Comparison of ENCODE assay signal across 8 cellular contexts in the genomic region with DNA sequence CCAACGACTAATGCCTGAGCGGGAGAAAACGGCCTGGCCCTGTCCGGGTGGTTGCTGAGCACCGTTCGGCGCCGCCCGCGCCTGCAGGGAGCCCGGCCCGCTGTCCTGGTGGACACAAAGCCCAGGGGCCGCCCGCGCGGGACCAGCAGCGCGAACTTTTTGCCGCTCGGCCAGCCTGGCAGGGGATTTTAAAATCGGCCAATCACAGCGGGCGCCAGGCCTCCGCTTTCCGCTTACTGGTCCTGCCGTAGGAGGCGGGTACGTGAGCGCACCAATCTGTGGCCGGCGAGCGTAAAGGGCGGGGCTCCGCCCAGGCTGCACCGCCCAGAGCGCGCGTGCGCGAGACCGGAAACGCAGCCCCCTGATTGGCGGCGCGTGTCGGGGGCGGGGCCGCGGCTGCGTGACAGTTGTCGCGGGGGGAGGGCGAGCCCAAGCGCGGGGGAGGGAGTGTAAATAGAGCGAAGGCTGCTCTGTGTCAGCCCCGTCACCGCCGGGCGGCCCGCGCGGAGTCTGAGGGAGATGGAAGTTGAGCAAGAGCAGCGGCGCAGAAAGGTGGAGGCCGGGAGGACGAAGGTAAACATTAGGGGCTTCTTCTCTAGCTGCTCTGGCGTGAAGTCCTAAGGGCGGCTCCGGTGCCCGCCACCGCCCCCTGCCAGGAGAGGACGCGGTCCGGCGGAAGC. TPM values are rescaled to one million over a fixed set of nuclear protein-coding genes. Genes with fewer than 3 reads are reported as not detected.
DNase-seq lines count a peak whose midpoint lies in the region; ATAC-seq and TF ChIP-seq lines count a peak whose summit lies in the region.

Gene C21orf58 (minus strand): TSS at position 161 of the 680 bp plus-strand sequence. CDS start 1,132 bp downstream, outside the sequence.
A gene with protein sequence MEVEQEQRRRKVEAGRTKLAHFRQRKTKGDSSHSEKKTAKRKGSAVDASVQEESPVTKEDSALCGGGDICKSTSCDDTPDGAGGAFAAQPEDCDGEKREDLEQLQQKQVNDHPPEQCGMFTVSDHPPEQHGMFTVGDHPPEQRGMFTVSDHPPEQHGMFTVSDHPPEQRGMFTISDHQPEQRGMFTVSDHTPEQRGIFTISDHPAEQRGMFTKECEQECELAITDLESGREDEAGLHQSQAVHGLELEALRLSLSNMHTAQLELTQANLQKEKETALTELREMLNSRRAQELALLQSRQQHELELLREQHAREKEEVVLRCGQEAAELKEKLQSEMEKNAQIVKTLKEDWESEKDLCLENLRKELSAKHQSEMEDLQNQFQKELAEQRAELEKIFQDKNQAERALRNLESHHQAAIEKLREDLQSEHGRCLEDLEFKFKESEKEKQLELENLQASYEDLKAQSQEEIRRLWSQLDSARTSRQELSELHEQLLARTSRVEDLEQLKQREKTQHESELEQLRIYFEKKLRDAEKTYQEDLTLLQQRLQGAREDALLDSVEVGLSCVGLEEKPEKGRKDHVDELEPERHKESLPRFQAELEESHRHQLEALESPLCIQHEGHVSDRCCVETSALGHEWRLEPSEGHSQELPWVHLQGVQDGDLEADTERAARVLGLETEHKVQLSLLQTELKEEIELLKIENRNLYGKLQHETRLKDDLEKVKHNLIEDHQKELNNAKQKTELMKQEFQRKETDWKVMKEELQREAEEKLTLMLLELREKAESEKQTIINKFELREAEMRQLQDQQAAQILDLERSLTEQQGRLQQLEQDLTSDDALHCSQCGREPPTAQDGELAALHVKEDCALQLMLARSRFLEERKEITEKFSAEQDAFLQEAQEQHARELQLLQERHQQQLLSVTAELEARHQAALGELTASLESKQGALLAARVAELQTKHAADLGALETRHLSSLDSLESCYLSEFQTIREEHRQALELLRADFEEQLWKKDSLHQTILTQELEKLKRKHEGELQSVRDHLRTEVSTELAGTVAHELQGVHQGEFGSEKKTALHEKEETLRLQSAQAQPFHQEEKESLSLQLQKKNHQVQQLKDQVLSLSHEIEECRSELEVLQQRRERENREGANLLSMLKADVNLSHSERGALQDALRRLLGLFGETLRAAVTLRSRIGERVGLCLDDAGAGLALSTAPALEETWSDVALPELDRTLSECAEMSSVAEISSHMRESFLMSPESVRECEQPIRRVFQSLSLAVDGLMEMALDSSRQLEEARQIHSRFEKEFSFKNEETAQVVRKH (N-terminal part only) (plus strand): TSS at position 447 of the 680 bp plus-strand sequence. CDS start 73 bp downstream, at position 520.

- DNase-seq in AG04450 (ENCODE audit: low read depth, low spot score) (peak; percentile 95), NCI-H2227 (lab: John Stamatoyannopoulos, UW; ENCODE audit: unreplicated experiment) (peak; percentile 99), breast epithelium (ENCODE audit: low spot score in 2 of 2) (peak; percentile 97 to 98), iPS-NIHi11 (ENCODE audit: low spot score) (peak; percentile 98)

- ATAC-seq in GM18909 (IDR thresholded peaks at IDR 0.05; ENCODE audit: poor library complexity, unreplicated experiment) = peak; percentile 81
- ATAC-seq in HG03159 (IDR thresholded peaks at IDR 0.05; ENCODE audit: unreplicated experiment) = peak; percentile 74

- intact Hi-C loops in breast epithelium (cut with DNase I; ENCODE audit: low total_unique reads) = no loop called here

- H3K27ac ChIP-seq in AG04450 (ENCODE audit: low read depth, low read length) = peak within 1 kb of the TSS; percentile 94
- peak within 1 kb of the TSS; percentile 99 for H3K27ac ChIP-seq in VCaP
- H3K27ac ChIP-seq in breast epithelium = peak within 1 kb of the TSS; percentile 95 to 96
- H3K27ac ChIP-seq in skin epidermis = peak within 1 kb of the TSS; percentile 79 to 96 (median 92)

- POLR2A ChIA-PET in AG04450 (lab: Yijun Ruan, JAX) = interaction anchor here (1.8 kb wide), 1 partner anchor 39 kb away, joined by 6 read pairs; the partner anchor contains the start of gene MCM3AP

- peaks cover 3 to 11% of the 10 kb centered on the region in 2 donors for H3K4me1 ChIP-seq in breast epithelium

- H3K27me3 ChIP-seq in AG04450 (ENCODE audit: control insufficient read depth, insufficient read depth, low read length) = no peaks in the 10 kb centered on the region
- H3K27me3 ChIP-seq in breast epithelium = no peaks in the 10 kb centered on the region

- TF ChIP-seq POLR2A in breast epithelium (IDR thresholded peaks at IDR 0.05) = no peak

- peak within 1 kb of the TSS; percentile 95 for H3K4me3 ChIP-seq in AG04450 (ENCODE audit: low read depth, low read length)
- H3K4me3 ChIP-seq in breast epithelium = peak within 1 kb of the TSS; percentile 76 to 98 (median 80)
- peak within 1 kb of the TSS; percentile 84 to 100 (median 96) for H3K4me3 ChIP-seq in skin epidermis

- TF ChIP-seq CTCF in AG04450 (IDR thresholded peaks at IDR 0.05; ENCODE audit: low read depth, low read length) (no peak), VCaP (conservative IDR thresholded peaks at IDR 0.05) (no peak), breast epithelium (IDR thresholded peaks at IDR 0.05) (no peak)

- CTCF ChIA-PET in AG04450 (lab: Charles Lee) = no interaction called here

- H3K36me3 ChIP-seq in breast epithelium = no peaks in the 10 kb centered on the region

- H3K9me3 ChIP-seq in AG04450 (ENCODE audit: control insufficient read depth, insufficient read depth, low read length) (peaks cover 2% of the 10 kb centered on the region; the same call in 1 of the 2 replicates), breast epithelium (no peaks in the 10 kb centered on the region)

RNA-seq across cellular contexts. Expression of gene C21orf58, which starts in this region (rescaled TPM):
- 1.2 TPM in 2 replicates for polyA plus RNA-seq in AG04450 (2011; rRNA removed)
- polyA minus RNA-seq in AG04450 (2011; rRNA and poly(A)+ RNA removed) = 4.2 and 4.4 TPM in 2 replicates
- 1 to 10 TPM in 2 of 3 donors, under 1 TPM in 1; 0.96 to 2.9 (median 2.6) TPM for total RNA-seq in breast epithelium

RNA-seq across cellular contexts. Expression of the second gene that starts in this region (rescaled TPM):
- polyA plus RNA-seq in AG04450 (2011; rRNA removed) = 8.5 and 8.8 TPM in 2 replicates
- polyA minus RNA-seq in AG04450 (2011; rRNA and poly(A)+ RNA removed) = 16.1 and 19.0 TPM in 2 replicates
- 10 to 100 TPM; 25.2 to 31.0 (median 28.5) TPM for total RNA-seq in breast epithelium

Comparison
In these comparisons a context has a peak if more than half of its experiments do, and no peak if none do; other contexts are left out.
1. Peak in every context shown above with its lines: DNase-seq, ATAC-seq, H3K4me3 ChIP-seq and H3K27ac ChIP-seq.